In the genomic region with DNA sequence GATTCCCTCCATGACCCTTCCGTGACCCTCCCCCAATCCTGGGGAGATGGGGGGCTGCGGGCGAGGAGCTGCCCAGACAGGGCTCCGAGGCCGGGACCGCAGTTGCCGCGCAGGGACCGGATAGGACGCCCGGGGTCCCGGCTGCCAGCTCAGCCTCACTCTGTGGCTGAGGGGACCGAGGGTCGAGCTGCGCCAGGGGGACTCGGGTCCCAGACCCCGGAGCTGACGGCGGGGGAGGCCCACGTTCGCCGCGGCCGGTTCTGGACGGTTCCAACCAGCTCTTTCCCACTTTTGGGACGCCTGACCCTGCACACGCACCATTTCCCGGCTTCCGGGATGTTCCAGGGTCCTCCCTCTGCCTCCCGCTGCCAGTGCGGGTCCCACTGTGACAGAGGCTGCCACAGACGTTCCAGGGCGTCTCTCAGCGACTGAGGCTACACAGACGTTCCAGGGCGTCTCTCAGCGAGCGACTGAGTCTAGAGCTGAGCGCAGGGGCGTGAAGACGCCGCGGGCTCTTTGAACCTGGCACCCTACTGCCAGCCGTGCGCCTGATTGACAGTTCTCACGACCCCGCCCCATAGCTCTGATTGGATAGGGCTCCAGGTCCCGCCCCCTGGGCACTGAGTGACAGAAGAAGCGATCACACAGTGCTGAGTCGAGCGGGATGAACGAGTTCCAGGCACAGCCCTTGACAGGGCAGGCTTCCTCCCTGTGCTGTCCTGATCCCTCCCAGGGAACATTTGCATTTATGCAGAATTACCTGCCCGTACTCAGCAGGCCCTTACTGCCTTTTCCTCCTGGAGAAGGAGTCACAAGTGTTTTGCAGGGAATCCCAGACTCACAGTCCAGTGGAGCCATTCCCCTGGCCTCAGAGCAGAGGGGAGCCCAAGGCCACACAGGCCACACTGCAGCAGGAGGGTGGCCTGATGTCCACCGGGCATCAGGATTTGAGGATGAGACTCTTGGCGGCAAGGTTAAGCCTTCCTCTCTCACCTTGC, we compare ENCODE assay signal across 8 cellular contexts. TPM values are rescaled to one million over a fixed set of nuclear protein-coding genes. Genes with fewer than 3 reads are reported as not detected.
DNase-seq lines count a peak whose midpoint lies in the region; ATAC-seq and TF ChIP-seq lines count a peak whose summit lies in the region.

TSS of gene ZNF563 (minus strand) at position 472 of the 998 bp plus-strand sequence. CDS start at position 321, 151 bp downstream.

- H3K4me3 Mint-ChIP-seq in IgD-negative memory B cell (peak within 1 kb of the TSS; percentile 97 to 100 (median 99)), neural crest cell (peak within 1 kb of the TSS; percentile 98)
- peak within 1 kb of the TSS; percentile 97 to 99 for H3K4me3 Mint-ChIP-seq in stimulated activated naive CD8-positive, alpha-beta T cell treated with anti-CD3 and anti-CD28 coated beads, Interleukin-15, amount 100 ng/mL, for 72 hours

- ATAC-seq in GM21529 (IDR thresholded peaks at IDR 0.05; ENCODE audit: unreplicated experiment) (peak; percentile 89), foreskin keratinocyte (peak; percentile 99)
- ATAC-seq in stimulated activated naive CD8-positive, alpha-beta T cell treated with anti-CD3 and anti-CD28 coated beads, Interleukin-15, amount 100 ng/mL, for 72 hours = peak; percentile 92

- no peaks in the 10 kb centered on the region for H3K4me1 ChIP-seq in foreskin keratinocyte

- H3K27me3 Mint-ChIP-seq in IgD-negative memory B cell (no peaks in the 10 kb centered on the region), neural crest cell (ENCODE audit: low read depth) (peaks cover 7% of the 10 kb centered on the region)
- H3K27me3 Mint-ChIP-seq in stimulated activated naive CD8-positive, alpha-beta T cell treated with anti-CD3 and anti-CD28 coated beads, Interleukin-15, amount 100 ng/mL, for 72 hours = no peaks in the 10 kb centered on the region

- H3K36me3 Mint-ChIP-seq in IgD-negative memory B cell (peaks cover 2% of the 10 kb centered on the region), neural crest cell (ENCODE audit: low read depth) (no peaks in the 10 kb centered on the region)

- H3K9me3 Mint-ChIP-seq in IgD-negative memory B cell = no peaks in the 10 kb centered on the region
- no peaks in the 10 kb centered on the region for H3K9me3 Mint-ChIP-seq in neural crest cell
- H3K9me3 Mint-ChIP-seq in stimulated activated naive CD8-positive, alpha-beta T cell treated with anti-CD3 and anti-CD28 coated beads, Interleukin-15, amount 100 ng/mL, for 72 hours = peaks cover 0 to 3% of the 10 kb centered on the region in 2 donors

- H3K27ac Mint-ChIP-seq in IgD-negative memory B cell (peak within 1 kb of the TSS; percentile 88 to 97 (median 91)), neural crest cell (ENCODE audit: unreplicated experiment) (peak within 1 kb of the TSS; percentile 57)
- peak within 1 kb of the TSS; percentile 99 to 100 for H3K27ac Mint-ChIP-seq in stimulated activated naive CD8-positive, alpha-beta T cell treated with anti-CD3 and anti-CD28 coated beads, Interleukin-15, amount 100 ng/mL, for 72 hours

- DNase-seq in DMS53 (lab: John Stamatoyannopoulos, UW) (peak; percentile 97), SHP77 (lab: John Stamatoyannopoulos, UW) (peak; percentile 95 to 96), foreskin keratinocyte (peak; percentile 86 to 92), neural crest cell (ENCODE audit: low read depth, low spot score) (peak; percentile 95)
- peak; percentile 88 to 97 (median 94) for DNase-seq in activated naive CD4-positive, alpha-beta T cell (lab: John Stamatoyannopoulos, UW)
- peak; percentile 97 to 99 for DNase-seq in stimulated activated naive CD8-positive, alpha-beta T cell treated with anti-CD3 and anti-CD28 coated beads, Interleukin-15, amount 100 ng/mL, for 72 hours

- H3K4me1 Mint-ChIP-seq in IgD-negative memory B cell (peaks cover 33 to 38% (median 35%) of the 10 kb centered on the region in 3 donors), neural crest cell (peaks cover 15% of the 10 kb centered on the region)
- peaks cover 38% of the 10 kb centered on the region for H3K4me1 Mint-ChIP-seq in stimulated activated naive CD8-positive, alpha-beta T cell treated with anti-CD3 and anti-CD28 coated beads, Interleukin-15, amount 100 ng/mL, for 72 hours

- peak within 1 kb of the TSS; percentile 4 for H3K27ac ChIP-seq in foreskin keratinocyte

- no peaks in the 10 kb centered on the region for H3K27me3 ChIP-seq in foreskin keratinocyte

- TF ChIP-seq CTCF in foreskin keratinocyte (conservative IDR thresholded peaks at IDR 0.05) = no peak
- no peak for TF ChIP-seq CTCF in neural crest cell (conservative IDR thresholded peaks at IDR 0.05)

RNA-seq across cellular contexts. Expression of gene ZNF563, which starts in this region (rescaled TPM):
- polyA plus RNA-seq in IgD-negative memory B cell (3.7 TPM), foreskin keratinocyte (1.6 and 2.5 TPM in 2 replicates)
- total RNA-seq in foreskin keratinocyte (3.4 and 4.4 TPM in 2 replicates), neural crest cell (1.6 and 2.4 TPM in 2 replicates)

Comparison
In these comparisons a context has a peak if more than half of its experiments do, and no peak if none do; other contexts are left out.
1. Peak in every context shown above with its lines: DNase-seq, ATAC-seq and H3K27ac ChIP-seq.